In genomic region chr1:19640363-19641316, GRCh38 we compare ENCODE assay signal across 12 cellular contexts. TPM values are rescaled to one million over a fixed set of nuclear protein-coding genes. Genes with fewer than 3 reads are reported as not detected.
DNase-seq lines count a peak whose midpoint lies in the region; TF ChIP-seq lines count a peak whose summit lies in the region.
"Had no signal": no experiment of that assay in that cellular context is flagged by ENCODE, and none has a peak within 500 bp of the region (broad histone marks: within the 10 kb centered on the region; RNA-seq: fewer than 3 reads in every experiment).

No MANE protein-coding gene starts in this region.

- H3K9me3 ChIP-seq in duodenal mucosa (ENCODE audit: control insufficient read depth in 1 of 2, low read length in 2 of 2): no peaks in the 10 kb centered on the region
- no peaks in the 10 kb centered on the region for H3K9me3 ChIP-seq in neural progenitor cell (ENCODE audit: low read depth)
- no peaks in the 10 kb centered on the region for H3K9me3 ChIP-seq in OCI-LY7 (ENCODE audit: low read length)
- H3K9me3 ChIP-seq: ascending aorta had no signal

- no peak overlapping the region for H3K4me3 Mint-ChIP-seq in neural progenitor cell
- H3K4me3 Mint-ChIP-seq: activated B cell treated with CpG ODN at 0.5 μM for 24 hours had no signal

- DNase-seq in DMS79 treated with DMSO at 0.1 percent for 48 hours (lab: John Stamatoyannopoulos, UW) (peak; percentile 58), NCI-H226 (peak; percentile 62), neural progenitor cell (ENCODE audit: low spot score) (peak; percentile 94), OCI-LY7 (ENCODE audit: low spot score) (no peak), GM03348 (ENCODE audit: low spot score) (no peak)
- DNase-seq in activated CD4-positive, alpha-beta T cell treated with anti-CD3 and anti-CD28 coated beads, Interleukin-2, amount 50 U/mL, for 1 hour: no peak
- no peak for DNase-seq in activated CD4-positive, CD25-positive, alpha-beta regulatory T cell (lab: John Stamatoyannopoulos, UW)
- DNase-seq: activated B cell treated with CpG ODN at 0.5 μM for 24 hours had no signal

- no peaks in the 10 kb centered on the region for H3K9me2 ChIP-seq in OCI-LY7 (ENCODE audit: insufficient read depth, low read length)

- peaks cover 26% of the 10 kb centered on the region in 2 donors for H3K4me1 ChIP-seq in duodenal mucosa (ENCODE audit: control insufficient read depth in 1 of 2, insufficient read depth in 2 of 2, low read length in 2 of 2)
- H3K4me1 ChIP-seq in neural progenitor cell: peaks cover 28% of the 10 kb centered on the region
- no peaks in the 10 kb centered on the region for H3K4me1 ChIP-seq in OCI-LY7 (ENCODE audit: insufficient read depth, low read length, poor library complexity, severe bottlenecking)

- H3K27ac Mint-ChIP-seq in neural progenitor cell: no peak overlapping the region
- H3K27ac Mint-ChIP-seq: activated B cell treated with CpG ODN at 0.5 μM for 24 hours had no signal

- H3K36me3 Mint-ChIP-seq in neural progenitor cell: no peaks in the 10 kb centered on the region

- H3K9me3 Mint-ChIP-seq in neural progenitor cell: no peaks in the 10 kb centered on the region
- H3K9me3 Mint-ChIP-seq: activated B cell treated with CpG ODN at 0.5 μM for 24 hours had no signal

- peak overlapping the region in 1 of 2 donors; percentile 38 for H3K9ac ChIP-seq in duodenal mucosa (ENCODE audit: low read depth in 1 of 2, low read length in 2 of 2)
- no peak overlapping the region for H3K9ac ChIP-seq in neural progenitor cell

- no peaks in the 10 kb centered on the region for H3K36me3 ChIP-seq in duodenal mucosa (ENCODE audit: control insufficient read depth in 1 of 2, insufficient read depth in 2 of 2, low read length in 2 of 2)
- H3K36me3 ChIP-seq in neural progenitor cell: no peaks in the 10 kb centered on the region
- H3K36me3 ChIP-seq in OCI-LY7 (ENCODE audit: insufficient read depth, low read length): no peaks in the 10 kb centered on the region
- H3K36me3 ChIP-seq: ascending aorta had no signal

- H3K4me3 ChIP-seq in duodenal mucosa (ENCODE audit: low read depth in 1 of 2, low read length in 2 of 2) (peak overlapping the region in 1 of 2 donors; percentile 16), neural progenitor cell (peak overlapping the region; percentile 27), OCI-LY7 (ENCODE audit: low read depth, low read length, poor library complexity, severe bottlenecking) (no peak overlapping the region)
- H3K4me3 ChIP-seq: ascending aorta had no signal

- intact Hi-C loops in OCI-LY7 (cut with micrococcal nuclease; ENCODE audit: unreplicated experiment): no loop called here

- peaks cover 21% of the 10 kb centered on the region for H3K27me3 Mint-ChIP-seq in neural progenitor cell (ENCODE audit: insufficient read depth, low read depth)

- H3K4me1 Mint-ChIP-seq in neural progenitor cell: peaks cover 23% of the 10 kb centered on the region

- TF ChIP-seq CTCF in neural progenitor cell (IDR thresholded peaks at IDR 0.05) (no peak), OCI-LY7 (conservative IDR thresholded peaks at IDR 0.05; ENCODE audit: low read length) (no peak)

- CTCF ChIA-PET in OCI-LY7 (lab: Charles Lee; ENCODE audit: unreplicated experiment): no interaction called here

- peak overlapping the region; percentile 30 for H3K27ac ChIP-seq in duodenal mucosa (ENCODE audit: low read depth, low read length)
- no peak overlapping the region for H3K27ac ChIP-seq in neural progenitor cell
- no peak overlapping the region for H3K27ac ChIP-seq in OCI-LY7 (ENCODE audit: low read depth, low read length, poor library complexity, severe bottlenecking)
- H3K27ac ChIP-seq: ascending aorta had no signal

- H3K4me2 ChIP-seq in neural progenitor cell (peak overlapping the region; percentile 53), OCI-LY7 (ENCODE audit: low read length) (no peak overlapping the region)

- no peaks in the 10 kb centered on the region for H3K79me2 ChIP-seq in neural progenitor cell (ENCODE audit: low read depth)
- H3K79me2 ChIP-seq in OCI-LY7 (ENCODE audit: insufficient read depth, low read depth, low read length): no peaks in the 10 kb centered on the region

- no TSS peak for BruUV-seq in OCI-LY7 (replicated peaks; lab: Mats Ljungman, UMichigan)

- peaks cover 39% of the 10 kb centered on the region for H3F3A ChIP-seq in neural progenitor cell (ENCODE audit: low read depth)

- H2AFZ ChIP-seq in neural progenitor cell (replicated peaks) (no peak overlapping the region), OCI-LY7 (ENCODE audit: low read length) (no peak overlapping the region)

- POLR2A ChIA-PET in OCI-LY7 (lab: Charles Lee): no interaction called here

- H4K20me1 ChIP-seq in neural progenitor cell (ENCODE audit: low read depth) (peaks cover 10% of the 10 kb centered on the region), OCI-LY7 (ENCODE audit: insufficient read depth, low read length) (no peaks in the 10 kb centered on the region)

- H3K27me3 ChIP-seq in duodenal mucosa (ENCODE audit: control insufficient read depth in 1 of 2, insufficient read depth in 2 of 2, low read length in 2 of 2) (no peaks in the 10 kb centered on the region), neural progenitor cell (peaks cover 51% of the 10 kb centered on the region)
- H3K27me3 ChIP-seq: ascending aorta had no signal

RNA-seq across cellular contexts. Expression of gene NBL1, which starts 3.5 kb away (rescaled TPM):
- 2.4 and 7.7 TPM in 2 replicates for total RNA-seq in neural progenitor cell (ENCODE audit: low replicate concordance)
- total RNA-seq in OCI-LY7 (2014; rRNA removed; shearing (Covaris generic)): 0.33 TPM in 1 of 2 replicates, not detected in the other
- total RNA-seq in OCI-LY7 (2022): not detected in 2 replicates

RNA-seq across cellular contexts. Expression of gene HTR6, which starts 24.0 kb away (rescaled TPM):
- 0.25 TPM in 1 of 2 replicates, not detected in the other for total RNA-seq in neural progenitor cell (ENCODE audit: low replicate concordance)
- total RNA-seq in OCI-LY7 (2014; rRNA removed; shearing (Covaris generic)): not detected in 2 replicates
- total RNA-seq in OCI-LY7 (2022): not detected in 2 replicates
- total RNA-seq: activated B cell treated with CpG ODN at 0.5 μM for 24 hours, ascending aorta, NCI-H460, skeletal muscle tissue had no signal

Comparison
In these comparisons a context has a peak if more than half of its experiments do, and no peak if none do; other contexts are left out.
1. DNase-seq: peak in DMS79 treated with DMSO at 0.1 percent for 48 hours (single experiment), NCI-H226 (single experiment) and neural progenitor cell (single experiment); none in OCI-LY7 (single experiment), activated CD4-positive, alpha-beta T cell treated with anti-CD3 and anti-CD28 coated beads, Interleukin-2, amount 50 U/mL, for 1 hour (single experiment), activated CD4-positive, CD25-positive, alpha-beta regulatory T cell (0 of 4) and GM03348 (single experiment).